19 cellular contexts compared by ENCODE assay signal in genomic region chr17:40293363-40293762, GRCh38. TPM values are rescaled to one million over a fixed set of nuclear protein-coding genes. Genes with fewer than 3 reads are reported as not detected.
DNase-seq lines count a peak whose midpoint lies in the region; ATAC-seq and TF ChIP-seq lines count a peak whose summit lies in the region.
"Had no signal": no experiment of that assay in that cellular context is flagged by ENCODE, and none has a peak within 500 bp of the region (broad histone marks: within the 10 kb centered on the region; RNA-seq: fewer than 3 reads in every experiment).

No MANE protein-coding gene starts in this region.

- no peaks in the 10 kb centered on the region for H3K9me3 Mint-ChIP-seq in WTC11
- H3K9me3 Mint-ChIP-seq: activated naive CD8-positive, alpha-beta T cell treated with anti-CD3 and anti-CD28 coated beads, Interleukin-2, amount 10 ng/mL, durations not matched to agents 7 days and 5 days; activated T-cell treated with anti-CD3 and anti-CD28 coated beads, Interleukin-2, amount 50 U/mL, for 24 hours; nephron progenitor cell had no signal

- H3K27ac Mint-ChIP-seq in WTC11 = peak overlapping the region; percentile 28
- H3K27ac Mint-ChIP-seq: activated naive CD8-positive, alpha-beta T cell treated with anti-CD3 and anti-CD28 coated beads, Interleukin-2, amount 10 ng/mL, durations not matched to agents 7 days and 5 days; activated T-cell treated with anti-CD3 and anti-CD28 coated beads, Interleukin-2, amount 50 U/mL, for 24 hours; nephron progenitor cell had no signal

- ATAC-seq in WTC11 = no peak
- ATAC-seq in GM18520 (IDR thresholded peaks at IDR 0.05; ENCODE audit: unreplicated experiment) = no peak
- ATAC-seq: left lung had no signal

- CTCF ChIA-PET in WTC11 (lab: Charles Lee) = interaction anchor here (0.6 to 13.6 kb wide), 2 partner anchors 60 to 158 kb away, joined by 5 to 82 read pairs; no protein-coding TSS in a partner anchor

- H3K9me3 ChIP-seq in BE2C = no peaks in the 10 kb centered on the region
- H3K9me3 ChIP-seq: left lung had no signal

- H3K4me3 ChIP-seq in fibroblast of mammary gland (ENCODE audit: control insufficient read depth, low read depth, low read length) = no peak overlapping the region
- no peak overlapping the region for H3K4me3 ChIP-seq in BE2C (ENCODE audit: low read depth, low read length)
- H3K4me3 ChIP-seq: cardiac muscle cell, left lung had no signal

- H3K36me3 ChIP-seq in BE2C = peaks cover 70% of the 10 kb centered on the region

- H3K4me1 ChIP-seq in BE2C = no peaks in the 10 kb centered on the region

- peaks cover 54% of the 10 kb centered on the region for H3K4me1 Mint-ChIP-seq in WTC11

- no peak overlapping the region for H3K4me3 Mint-ChIP-seq in WTC11
- H3K4me3 Mint-ChIP-seq: activated naive CD8-positive, alpha-beta T cell treated with anti-CD3 and anti-CD28 coated beads, Interleukin-2, amount 10 ng/mL, durations not matched to agents 7 days and 5 days; activated T-cell treated with anti-CD3 and anti-CD28 coated beads, Interleukin-2, amount 50 U/mL, for 24 hours; nephron progenitor cell had no signal

- H3K27me3 Mint-ChIP-seq in WTC11 (ENCODE audit: low read depth) = no peaks in the 10 kb centered on the region
- H3K27me3 Mint-ChIP-seq: activated naive CD8-positive, alpha-beta T cell treated with anti-CD3 and anti-CD28 coated beads, Interleukin-2, amount 10 ng/mL, durations not matched to agents 7 days and 5 days; activated T-cell treated with anti-CD3 and anti-CD28 coated beads, Interleukin-2, amount 50 U/mL, for 24 hours had no signal

- no peak for TF ChIP-seq CTCF in WTC11 (IDR thresholded peaks at IDR 0.05)
- no peak for TF ChIP-seq CTCF in fibroblast of mammary gland (conservative IDR thresholded peaks at IDR 0.05; ENCODE audit: control insufficient read depth, insufficient read depth, low read depth, low read length)
- TF ChIP-seq CTCF in BE2C (IDR thresholded peaks at IDR 0.05; ENCODE audit: low read depth, low read length) = no peak

- no peaks in the 10 kb centered on the region for H3K27me3 ChIP-seq in BE2C
- H3K27me3 ChIP-seq: cardiac muscle cell, left lung had no signal

- DNase-seq in WTC11 (ENCODE audit: low spot score) (no peak), fibroblast of mammary gland (ENCODE audit: low read depth) (peak; percentile 57), lung microvascular endothelial cell (ENCODE audit: low read depth in 2 of 2) (peak; percentile 17 to 61), globus pallidus (ENCODE audit: low spot score) (no peak), BE2C (no peak)
- DNase-seq: activated CD4-positive, alpha-beta T cell treated with anti-CD3 and anti-CD28 coated beads, Interleukin-2, amount 50 U/mL, for 4 hours; activated naive CD8-positive, alpha-beta T cell treated with anti-CD3 and anti-CD28 coated beads, Interleukin-2, amount 10 ng/mL, durations not matched to agents 7 days and 5 days; activated T-cell treated with anti-CD3 and anti-CD28 coated beads, Interleukin-2, amount 50 U/mL, for 24 hours; AML-193; effector CD4-positive, alpha-beta T cell; GDM1; left lung; NCI-H1417 treated with DMSO at 0.1 percent for 48 hours; nephron progenitor cell; RPMI8226; substantia nigra had no signal

- POLR2A ChIA-PET in WTC11 (lab: Charles Lee) = no interaction called here

- H3K36me3 Mint-ChIP-seq in WTC11 = peaks cover 74% of the 10 kb centered on the region

- H3K27ac ChIP-seq in temporal lobe (ENCODE audit: low read depth, low read length) = peak overlapping the region; percentile 17
- H3K27ac ChIP-seq: cardiac muscle cell, left lung had no signal

TF ChIP-seq in WTC11, 78 proteins besides CTCF, POLR2A, EP300 and RAD21 (continues in another document):
- TF ChIP-seq PRDM15 (CRISPR knock-in tag; IDR thresholded peaks at IDR 0.05) = no peak
- TF ChIP-seq ATF6 (CRISPR knock-in tag; IDR thresholded peaks at IDR 0.05) = no peak
- no peak for TF ChIP-seq CREB1 (CRISPR knock-in tag; IDR thresholded peaks at IDR 0.05)
- no peak for TF ChIP-seq HMGA2 (CRISPR knock-in tag; IDR thresholded peaks at IDR 0.05)
- TF ChIP-seq RORB (CRISPR knock-in tag; IDR thresholded peaks at IDR 0.05) = no peak
- TF ChIP-seq E2F5 (CRISPR knock-in tag; IDR thresholded peaks at IDR 0.05) = no peak
- no peak for TF ChIP-seq ZNF121 (CRISPR knock-in tag; IDR thresholded peaks at IDR 0.05)
- no peak for TF ChIP-seq USF2 (CRISPR knock-in tag; IDR thresholded peaks at IDR 0.05)
- no peak for TF ChIP-seq NR2C2 (CRISPR knock-in tag; IDR thresholded peaks at IDR 0.05)
- TF ChIP-seq GABPB1 (CRISPR knock-in tag; IDR thresholded peaks at IDR 0.05) = no peak
- no peak for TF ChIP-seq ZNF396 (CRISPR knock-in tag; IDR thresholded peaks at IDR 0.05; ENCODE audit: borderline replicate concordance)
- no peak for TF ChIP-seq PREB (CRISPR knock-in tag; IDR thresholded peaks at IDR 0.05; ENCODE audit: borderline replicate concordance)
- TF ChIP-seq ELF4 (CRISPR knock-in tag; IDR thresholded peaks at IDR 0.05; ENCODE audit: low read depth) = no peak

RNA-seq across cellular contexts. Expression of gene CDC6, which starts 5.7 kb away (rescaled TPM):
- 85.9 to 125 TPM (median 87.9 TPM) in 3 replicates for total RNA-seq in WTC11 (2021)
- total RNA-seq in lung microvascular endothelial cell = 3.8 and 8.3 TPM in 2 replicates
- 2.0 TPM for total RNA-seq in temporal lobe
- 7.1 TPM for polyA plus RNA-seq in BE2C (2012; ENCODE audit: insufficient read depth, insufficient read length, low read depth)

RNA-seq across cellular contexts. Expression of gene RARA, which starts 15.6 kb away (rescaled TPM):
- total RNA-seq in WTC11 (2021) (14.3 to 20.7 TPM (median 15.8 TPM) in 3 replicates), lung microvascular endothelial cell (5.4 and 6.0 TPM in 2 replicates), temporal lobe (4.9 TPM)
- polyA plus RNA-seq in BE2C (2012; ENCODE audit: insufficient read depth, insufficient read length, low read depth) = 141 TPM

Comparison
In these comparisons a context has a peak if more than half of its experiments do, and no peak if none do; other contexts are left out.
1. DNase-seq: peak in fibroblast of mammary gland (single experiment) and lung microvascular endothelial cell (2 of 2); none in WTC11 (single experiment), globus pallidus (single experiment) and BE2C (single experiment).